1 cellular context compared by ENCODE assay signal in the genomic region with DNA sequence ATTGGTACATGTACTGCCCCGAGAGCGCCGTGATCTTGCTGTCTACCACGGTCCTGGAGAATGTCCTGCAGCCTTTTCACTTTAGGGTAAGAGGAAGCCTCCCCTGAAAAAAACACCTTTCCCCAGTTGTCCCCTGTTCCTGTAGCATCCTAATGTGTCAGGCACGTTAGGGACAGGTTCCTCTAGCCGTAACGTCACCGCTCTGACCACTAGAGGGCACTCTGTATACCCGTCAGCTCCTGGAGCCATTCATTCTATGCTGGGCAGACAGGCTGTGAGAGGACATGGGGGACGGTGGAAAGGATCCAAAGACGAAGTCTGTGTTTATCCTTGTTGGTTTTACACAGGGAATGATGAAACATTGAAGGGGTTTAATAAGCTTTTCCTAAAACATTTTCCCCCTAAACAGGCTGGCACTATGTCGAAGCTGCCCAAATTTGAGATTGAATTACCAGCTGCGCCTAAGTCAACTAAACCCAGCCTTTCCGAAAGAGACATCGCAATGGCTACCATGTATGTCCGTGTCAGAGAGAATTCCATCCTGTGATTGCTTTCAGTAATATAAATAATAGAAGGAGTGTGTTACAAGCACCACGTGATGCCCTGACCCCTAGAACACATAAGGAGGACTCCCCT.
TF ChIP-seq lines count a peak whose summit lies in the region.

No MANE protein-coding gene starts in this region.

TF ChIP-seq in WTC11, 78 proteins besides CTCF, POLR2A, EP300 and RAD21 (continued from another document):
- TF ChIP-seq, protein P1, sequence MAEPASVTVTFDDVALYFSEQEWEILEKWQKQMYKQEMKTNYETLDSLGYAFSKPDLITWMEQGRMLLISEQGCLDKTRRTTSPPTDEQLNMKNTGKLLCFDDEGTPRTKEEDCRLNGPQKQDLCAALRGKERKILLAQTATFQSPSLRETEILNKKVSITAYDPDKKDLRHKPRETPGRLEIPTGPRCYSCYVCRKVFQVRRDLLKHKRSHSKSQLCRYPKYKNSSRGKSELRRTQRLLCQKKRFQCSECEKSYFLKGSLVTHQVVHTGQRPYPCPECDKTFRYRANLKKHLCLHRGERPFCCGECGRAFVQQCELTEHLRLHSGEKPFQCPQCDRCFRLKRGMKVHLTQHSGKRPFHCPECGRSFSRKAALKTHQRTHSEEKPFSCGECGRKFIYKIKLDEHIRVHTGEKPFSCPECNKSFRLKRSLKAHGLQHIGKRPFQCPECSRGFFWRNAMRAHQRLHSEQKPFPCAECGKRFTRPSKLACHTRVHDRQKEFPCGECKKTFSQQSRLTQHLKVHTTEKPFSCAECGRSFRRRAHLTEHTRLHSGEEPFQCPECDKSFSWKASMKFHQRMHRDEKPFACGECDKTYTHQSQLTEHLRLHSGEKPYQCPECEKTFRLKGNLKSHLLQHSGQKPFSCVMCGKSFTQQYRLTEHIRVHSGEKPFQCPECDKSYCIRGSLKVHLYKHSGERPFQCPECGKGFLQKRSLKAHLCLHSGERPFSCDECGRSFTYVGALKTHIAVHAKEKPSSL (CRISPR knock-in tag; conservative IDR thresholded peaks at IDR 0.05): no peak
- no peak for TF ChIP-seq HMGA2 (CRISPR knock-in tag; IDR thresholded peaks at IDR 0.05)
- TF ChIP-seq ARID4B (CRISPR knock-in tag; IDR thresholded peaks at IDR 0.05; ENCODE audit: borderline replicate concordance): no peak
- TF ChIP-seq TEAD1 (CRISPR knock-in tag; IDR thresholded peaks at IDR 0.05): no peak
- TF ChIP-seq FOXK1 (CRISPR knock-in tag; IDR thresholded peaks at IDR 0.05): no peak
- no peak for TF ChIP-seq JAZF1 (CRISPR knock-in tag; IDR thresholded peaks at IDR 0.05)
- TF ChIP-seq SOX15 (CRISPR knock-in tag; IDR thresholded peaks at IDR 0.05): no peak
